Comparison of ENCODE assay signal across 3 cellular contexts in the genomic region with DNA sequence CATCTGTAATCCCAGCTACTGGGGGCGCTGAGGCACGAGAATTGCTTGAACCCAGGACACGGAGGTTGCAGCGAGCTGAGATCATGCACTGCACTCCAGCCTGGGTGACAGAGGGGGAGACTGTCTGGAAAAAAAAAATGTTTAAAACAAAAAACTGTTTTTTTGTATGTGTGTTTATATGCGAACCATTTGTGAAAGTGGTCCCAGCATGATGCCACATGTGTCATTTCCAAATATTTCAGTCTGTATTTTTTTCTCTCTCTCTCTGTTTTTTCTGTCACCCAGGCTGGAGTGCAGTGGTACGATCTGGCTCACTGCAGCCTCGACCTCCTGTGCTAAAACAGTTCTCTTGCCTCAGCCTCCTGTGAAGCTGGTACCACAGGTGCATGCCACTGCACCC.
A peak's percentile ranks its signal among the peaks of the same experiment; 100 is the strongest.
TF ChIP-seq lines count a peak whose summit lies in the region.

No MANE protein-coding gene starts in this region.

TF ChIP-seq in GM23338, 12 proteins besides CTCF, POLR2A, EP300 and RAD21 (continues in another document):
- TF ChIP-seq, protein P1, sequence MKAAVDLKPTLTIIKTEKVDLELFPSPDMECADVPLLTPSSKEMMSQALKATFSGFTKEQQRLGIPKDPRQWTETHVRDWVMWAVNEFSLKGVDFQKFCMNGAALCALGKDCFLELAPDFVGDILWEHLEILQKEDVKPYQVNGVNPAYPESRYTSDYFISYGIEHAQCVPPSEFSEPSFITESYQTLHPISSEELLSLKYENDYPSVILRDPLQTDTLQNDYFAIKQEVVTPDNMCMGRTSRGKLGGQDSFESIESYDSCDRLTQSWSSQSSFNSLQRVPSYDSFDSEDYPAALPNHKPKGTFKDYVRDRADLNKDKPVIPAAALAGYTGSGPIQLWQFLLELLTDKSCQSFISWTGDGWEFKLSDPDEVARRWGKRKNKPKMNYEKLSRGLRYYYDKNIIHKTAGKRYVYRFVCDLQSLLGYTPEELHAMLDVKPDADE (IDR thresholded peaks at IDR 0.05): no peak
- TF ChIP-seq ZNF331 (CRISPR knock-in tag; IDR thresholded peaks at IDR 0.05; ENCODE audit: low read depth) (no peak), NANOG (IDR thresholded peaks at IDR 0.05; ENCODE audit: borderline replicate concordance) (no peak), POLR2AphosphoS5 (IDR thresholded peaks at IDR 0.05; ENCODE audit: low read depth) (no peak)

TF ChIP-seq in HEK293, 187 proteins besides CTCF, POLR2A, EP300 and RAD21:
- TF ChIP-seq ZNF274 (IDR thresholded peaks at IDR 0.05; ENCODE audit: low read length) (no peak), ZNF274 (tag by site-specific recombination; IDR thresholded peaks at IDR 0.05; ENCODE audit: borderline replicate concordance) (no peak), ZNF521 (tag by site-specific recombination; IDR thresholded peaks at IDR 0.05) (no peak), ZNF2 (tag by site-specific recombination; IDR thresholded peaks at IDR 0.05) (no peak), ZBTB1 (tag by site-specific recombination; IDR thresholded peaks at IDR 0.05) (no peak)
- TF ChIP-seq, protein P2, sequence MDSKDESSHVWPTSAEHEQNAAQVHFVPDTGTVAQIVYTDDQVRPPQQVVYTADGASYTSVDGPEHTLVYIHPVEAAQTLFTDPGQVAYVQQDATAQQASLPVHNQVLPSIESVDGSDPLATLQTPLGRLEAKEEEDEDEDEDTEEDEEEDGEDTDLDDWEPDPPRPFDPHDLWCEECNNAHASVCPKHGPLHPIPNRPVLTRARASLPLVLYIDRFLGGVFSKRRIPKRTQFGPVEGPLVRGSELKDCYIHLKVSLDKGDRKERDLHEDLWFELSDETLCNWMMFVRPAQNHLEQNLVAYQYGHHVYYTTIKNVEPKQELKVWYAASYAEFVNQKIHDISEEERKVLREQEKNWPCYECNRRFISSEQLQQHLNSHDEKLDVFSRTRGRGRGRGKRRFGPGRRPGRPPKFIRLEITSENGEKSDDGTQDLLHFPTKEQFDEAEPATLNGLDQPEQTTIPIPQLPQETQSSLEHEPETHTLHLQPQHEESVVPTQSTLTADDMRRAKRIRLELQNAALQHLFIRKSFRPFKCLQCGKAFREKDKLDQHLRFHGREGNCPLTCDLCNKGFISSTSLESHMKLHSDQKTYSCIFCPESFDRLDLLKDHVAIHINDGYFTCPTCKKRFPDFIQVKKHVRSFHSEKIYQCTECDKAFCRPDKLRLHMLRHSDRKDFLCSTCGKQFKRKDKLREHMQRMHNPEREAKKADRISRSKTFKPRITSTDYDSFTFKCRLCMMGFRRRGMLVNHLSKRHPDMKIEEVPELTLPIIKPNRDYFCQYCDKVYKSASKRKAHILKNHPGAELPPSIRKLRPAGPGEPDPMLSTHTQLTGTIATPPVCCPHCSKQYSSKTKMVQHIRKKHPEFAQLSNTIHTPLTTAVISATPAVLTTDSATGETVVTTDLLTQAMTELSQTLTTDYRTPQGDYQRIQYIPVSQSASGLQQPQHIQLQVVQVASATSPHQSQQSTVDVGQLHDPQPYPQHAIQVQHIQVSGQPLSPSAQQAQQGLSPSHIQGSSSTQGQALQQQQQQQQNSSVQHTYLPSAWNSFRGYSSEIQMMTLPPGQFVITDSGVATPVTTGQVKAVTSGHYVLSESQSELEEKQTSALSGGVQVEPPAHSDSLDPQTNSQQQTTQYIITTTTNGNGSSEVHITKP (tag by site-specific recombination; IDR thresholded peaks at IDR 0.05): peak; percentile 94

TF ChIP-seq in K562, 482 proteins besides CTCF, POLR2A, EP300 and RAD21:
- TF ChIP-seq, protein P2 (IDR thresholded peaks at IDR 0.05; ENCODE audit: partially characterized antibody): peak; percentile 94
- no peak for TF ChIP-seq ZNF551 (CRISPR knock-in tag; IDR thresholded peaks at IDR 0.05)
